5 cellular contexts compared by ENCODE assay signal in the genomic region with DNA sequence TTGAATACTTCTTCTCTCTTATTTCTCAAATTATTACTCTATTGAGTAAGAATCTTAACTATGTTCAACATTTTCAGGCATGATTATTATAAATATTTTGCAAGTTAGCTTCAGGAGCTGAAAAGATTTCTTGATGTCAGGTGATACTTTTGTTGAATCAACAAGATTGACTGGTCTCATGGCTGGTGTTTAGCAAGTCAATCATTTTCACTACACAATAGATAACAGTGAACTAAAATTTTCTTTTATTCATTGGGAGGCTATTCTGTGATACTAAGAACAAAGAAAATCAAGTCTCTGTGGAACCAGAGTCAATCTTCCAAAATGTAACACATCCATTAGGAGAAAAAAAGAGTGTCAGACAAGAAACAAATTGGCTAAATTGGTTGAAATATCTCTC.
"Had no signal": no experiment of that assay in that cellular context is flagged by ENCODE, and none has a peak within 500 bp of the region (broad histone marks: within the 10 kb centered on the region; RNA-seq: fewer than 3 reads in every experiment).

No MANE protein-coding gene starts in this region.

- DNase-seq: IMR-90, KBM-7, KG1 had no signal

- H3K4me3 ChIP-seq: K562 had no signal

- H3K27ac ChIP-seq: HL-60 had no signal
